Comparison of ENCODE assay signal across 8 cellular contexts in the genomic region with DNA sequence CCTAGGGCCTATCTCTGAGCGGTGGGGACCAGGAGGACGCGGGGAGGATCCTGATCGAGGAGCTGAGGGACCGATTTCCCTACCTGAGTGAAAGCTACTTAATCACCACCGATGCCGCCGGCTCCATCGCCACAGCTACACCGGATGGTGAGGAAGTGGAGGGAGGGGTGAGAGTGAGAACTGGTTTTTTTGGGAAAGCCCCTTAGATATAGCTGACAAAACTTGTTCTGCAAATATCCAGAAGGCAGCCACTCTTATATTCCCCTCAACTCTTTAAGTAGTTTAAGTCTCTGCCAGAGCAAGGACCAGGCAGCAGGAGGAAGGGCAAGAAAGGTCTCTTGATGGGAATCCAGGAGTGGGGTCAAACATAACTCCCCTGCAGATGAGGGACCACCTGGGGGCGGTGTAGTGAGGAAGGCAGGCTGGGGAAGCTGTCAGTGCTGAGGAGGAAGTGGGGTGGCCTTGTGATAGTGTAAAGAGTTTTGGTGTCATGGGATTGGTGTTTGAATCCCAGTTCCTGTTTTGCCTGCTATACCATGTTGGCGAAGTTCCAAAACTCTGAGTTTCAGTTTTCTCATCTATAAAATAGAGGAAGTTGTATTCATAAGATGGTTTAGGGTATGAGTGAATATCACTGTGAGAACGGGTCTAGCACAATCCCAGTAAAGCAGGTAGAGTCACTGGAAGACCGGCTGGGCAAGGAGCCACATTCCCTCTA. TPM values are rescaled to one million over a fixed set of nuclear protein-coding genes. Genes with fewer than 3 reads are reported as not detected.
DNase-seq lines count a peak whose midpoint lies in the region; ATAC-seq and TF ChIP-seq lines count a peak whose summit lies in the region.

No MANE protein-coding gene starts in this region.

- intact Hi-C loops in PC-3 (cut with micrococcal nuclease), result no loop called here
- intact Hi-C loops in upper lobe of right lung (cut with DNase I), result no loop called here

- ATAC-seq in HG02759 (IDR thresholded peaks at IDR 0.05; ENCODE audit: unreplicated experiment) (peak; percentile 39), PC-3 (peak; percentile 14), upper lobe of right lung (peak; percentile 23)

- peaks cover 39% of the 10 kb centered on the region for H3K79me2 ChIP-seq in PC-3 (ENCODE audit: low read length)

- H3K27ac ChIP-seq in PC-3 (ENCODE audit: low read length) (peak overlapping the region; percentile 85), mucosa of rectum (ENCODE audit: low read depth in 2 of 2, low read length in 2 of 2) (peak overlapping the region; percentile 6 to 62), upper lobe of right lung (peak overlapping the region; percentile 39)

- H3K36me3 ChIP-seq in PC-3 (ENCODE audit: low read depth, low read length) (peaks cover 22% of the 10 kb centered on the region), mucosa of rectum (ENCODE audit: control insufficient read depth in 2 of 2, insufficient read depth in 2 of 2, low read length in 2 of 2) (peaks cover 21 to 33% of the 10 kb centered on the region in 2 donors), upper lobe of right lung (peaks cover 45% of the 10 kb centered on the region)

- in situ Hi-C loops in GM13976 (cut with MboI; ENCODE audit: low sequenced_read_pairs, unreplicated experiment), result no loop called here

- H3K4me1 ChIP-seq in PC-3 (ENCODE audit: insufficient read depth, low read length), result peaks cover 41% of the 10 kb centered on the region
- H3K4me1 ChIP-seq in mucosa of rectum (ENCODE audit: control insufficient read depth in 2 of 2, insufficient read depth in 2 of 2, low read length in 2 of 2), result peaks cover 28 to 35% of the 10 kb centered on the region in 2 donors
- peaks cover 25% of the 10 kb centered on the region for H3K4me1 ChIP-seq in upper lobe of right lung

- H3K27me3 ChIP-seq in PC-3 (ENCODE audit: low read length), result no peaks in the 10 kb centered on the region
- no peaks in the 10 kb centered on the region for H3K27me3 ChIP-seq in mucosa of rectum (ENCODE audit: control insufficient read depth in 2 of 2, insufficient read depth in 2 of 2, low read length in 2 of 2)
- H3K27me3 ChIP-seq in upper lobe of right lung, result no peaks in the 10 kb centered on the region

- peak; percentile 49 for TF ChIP-seq CTCF in GM13976 (IDR thresholded peaks at IDR 0.05; ENCODE audit: borderline replicate concordance, control extremely low read depth, extremely low read depth, insufficient read depth, missing control alignments)
- peak; percentile 27 for TF ChIP-seq CTCF in PC-3 (conservative IDR thresholded peaks at IDR 0.05; ENCODE audit: low read depth, low read length)
- TF ChIP-seq CTCF in upper lobe of right lung (IDR thresholded peaks at IDR 0.05), result no peak

- H3K9me2 ChIP-seq in PC-3 (replicated peaks; ENCODE audit: low read length), result no peaks in the 10 kb centered on the region

- H4K20me1 ChIP-seq in PC-3 (ENCODE audit: low read length), result no peaks in the 10 kb centered on the region

- H3K9me3 ChIP-seq in PC-3 (ENCODE audit: low read length) (no peaks in the 10 kb centered on the region), mucosa of rectum (ENCODE audit: control insufficient read depth in 2 of 2, low read length in 2 of 2) (no peaks in the 10 kb centered on the region), upper lobe of right lung (no peaks in the 10 kb centered on the region)

- CTCF ChIA-PET in PC-3 (lab: Charles Lee), result no interaction called here

- H3K4me3 ChIP-seq in PC-3 (ENCODE audit: low read length) (peak overlapping the region; percentile 38), mucosa of rectum (ENCODE audit: low read length in 2 of 2) (peak overlapping the region in 1 of 2 donors; percentile 42), upper lobe of right lung (no peak overlapping the region)

- H3K9ac ChIP-seq in PC-3 (ENCODE audit: low read length), result no peak overlapping the region
- H3K9ac ChIP-seq in mucosa of rectum (ENCODE audit: low read depth in 1 of 2, low read length in 2 of 2), result no peak overlapping the region

- DNase-seq in GM13976 (ENCODE audit: low spot score), result peak; percentile 81
- peak; percentile 91 for DNase-seq in PC-3
- DNase-seq in activated gamma-delta T cell treated with Interleukin-2 at 50 U/mL for 16 hours, result peak; percentile 37
- no peak for DNase-seq in upper lobe of right lung
- no peak for DNase-seq in HK-2 (ENCODE audit: unreplicated experiment)
- DNase-seq in NCI-H146 treated with DMSO at 0.1 percent for 48 hours (lab: John Stamatoyannopoulos, UW; ENCODE audit: unreplicated experiment), result no peak

- no peak overlapping the region for H2AFZ ChIP-seq in PC-3 (ENCODE audit: low read length)

- no peaks in the 10 kb centered on the region for H3F3A ChIP-seq in PC-3 (ENCODE audit: low read length, unreplicated experiment)

- POLR2A ChIA-PET in PC-3 (lab: Charles Lee; ENCODE audit: unreplicated experiment), result no interaction called here

- BruUV-seq in PC-3 (replicated peaks; lab: Mats Ljungman, UMichigan), result no TSS peak

- peak overlapping the region; percentile 54 for H3K4me2 ChIP-seq in PC-3 (ENCODE audit: low read length)

RNA-seq across cellular contexts. Expression of a gene that starts 3.4 kb away (rescaled TPM):
- 55.5 and 70.5 TPM in 2 replicates for total RNA-seq in PC-3 (2014; rRNA removed)
- 126 TPM for total RNA-seq in upper lobe of right lung

RNA-seq across cellular contexts. Expression of a gene that starts 58.2 kb away (rescaled TPM):
- total RNA-seq in PC-3 (2014; rRNA removed), result 10.9 and 15.3 TPM in 2 replicates
- total RNA-seq in upper lobe of right lung, result 19.5 TPM

RNA-seq across cellular contexts. Expression of a gene that starts 58.6 kb away (rescaled TPM):
- 26.4 and 28.0 TPM in 2 replicates for total RNA-seq in PC-3 (2014; rRNA removed)
- 27.9 TPM for total RNA-seq in upper lobe of right lung

Comparison
In these comparisons a context has a peak if more than half of its experiments do, and no peak if none do; other contexts are left out.
1. DNase-seq: peak in GM13976 (single experiment), PC-3 (single experiment) and activated gamma-delta T cell treated with Interleukin-2 at 50 U/mL for 16 hours (single experiment); none in upper lobe of right lung (single experiment), HK-2 (single experiment) and NCI-H146 treated with DMSO at 0.1 percent for 48 hours (single experiment).
2. H3K27ac ChIP-seq: peak in every context shown above with its lines; median percentile 85 in PC-3; 39 in upper lobe of right lung; 34 in mucosa of rectum.
3. Peak in every context shown above with its lines, with median percentiles within 50 percentile points of each other: ATAC-seq.